ENCODE assay signal across 24 cellular contexts in the genomic region with DNA sequence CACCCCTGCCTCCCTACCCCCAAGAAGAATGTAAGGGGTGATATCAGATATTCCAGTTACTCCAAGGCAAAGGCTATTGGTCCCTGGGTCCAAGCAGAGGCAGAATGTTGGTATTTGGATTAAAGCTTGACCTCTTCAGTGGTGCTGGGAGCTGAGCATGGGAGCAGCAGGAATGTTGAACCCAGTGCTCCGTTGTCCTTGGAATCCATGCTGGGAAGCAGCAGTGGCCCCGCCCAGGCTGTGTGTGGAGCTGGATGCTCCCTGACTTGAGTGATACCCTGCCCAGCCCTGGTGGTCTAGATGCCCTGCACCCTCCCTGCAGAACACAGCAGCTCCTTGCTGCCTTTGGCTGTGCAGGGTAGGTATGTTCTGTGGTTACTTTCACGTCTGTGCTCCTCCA.
"Had no signal": no experiment of that assay in that cellular context is flagged by ENCODE, and none has a peak within 500 bp of the region (broad histone marks: within the 10 kb centered on the region; RNA-seq: fewer than 3 reads in every experiment).

No MANE protein-coding gene starts in this region.

- DNase-seq: activated CD4-positive, alpha-beta memory T cell treated with anti-CD3 and anti-CD28 coated beads, Interleukin-2, amount 10 ng/mL, durations not matched to agents 7 days and 5 days; activated CD4-positive, alpha-beta T cell treated with anti-CD3 and anti-CD28 coated beads, Interleukin-2, amount 10 ng/mL, durations not matched to agents 24 days and 14 days; activated effector memory CD4-positive, alpha-beta T cell treated with Interleukin-2 at 50 U/mL for 16 hours; activated naive CD4-positive, alpha-beta T cell treated with anti-CD3 and anti-CD28 coated beads for 36 hours; activated T-cell treated with anti-CD3 and anti-CD28 coated beads, Interleukin-2, amount 50 U/mL, for 72 hours; effector memory CD8-positive, alpha-beta T cell; left colon; lower lobe of right lung; mesendoderm; naive thymus-derived CD4-positive, alpha-beta T cell; retina; stimulated activated CD4-positive, alpha-beta T cell treated with anti-CD3 and anti-CD28 coated beads, Interleukin-12 subunit alpha, Interleukin-12 subunit beta, amount 100 ng/mL, for 4 hours; stimulated activated CD4-positive, alpha-beta T cell treated with anti-CD3 and anti-CD28 coated beads, Interleukin-4, amount 100 ng/mL, for 4 hours; SW 1271; upper lobe of left lung had no signal

- H3K4me3 ChIP-seq: cardiac muscle cell, esophagus muscularis mucosa, heart left ventricle, lower lobe of right lung, upper lobe of left lung had no signal

- H3K36me3 ChIP-seq: cardiac muscle cell had no signal

- H3K27ac Mint-ChIP-seq: activated CD4-positive, alpha-beta memory T cell treated with anti-CD3 and anti-CD28 coated beads, Interleukin-2, amount 10 ng/mL, durations not matched to agents 7 days and 5 days; activated CD4-positive, alpha-beta T cell treated with anti-CD3 and anti-CD28 coated beads, Interleukin-2, amount 10 ng/mL, durations not matched to agents 24 days and 14 days; activated naive CD4-positive, alpha-beta T cell treated with anti-CD3 and anti-CD28 coated beads for 36 hours; activated T-cell treated with anti-CD3 and anti-CD28 coated beads, Interleukin-2, amount 50 U/mL, for 72 hours; naive thymus-derived CD4-positive, alpha-beta T cell; progenitor cell of endocrine pancreas; stimulated activated naive CD8-positive, alpha-beta T cell treated with anti-CD3 and anti-CD28 coated beads, Interleukin-15, Interleukin-2, amounts not matched to agents 100 ng/mL and 50 ng/mL, for 24 hours had no signal

- H3K27ac ChIP-seq: cardiac muscle cell, esophagus muscularis mucosa, heart left ventricle, lower lobe of right lung, upper lobe of left lung, VCaP had no signal

- ATAC-seq: activated CD4-positive, CD25-positive, alpha-beta regulatory T cell treated with anti-CD3 and anti-CD28 coated beads, Interleukin-2, amount 50 U/mL, for 24 hours; activated T-cell treated with anti-CD3 and anti-CD28 coated beads, Interleukin-2, amount 50 U/mL, for 72 hours; effector memory CD8-positive, alpha-beta T cell; heart left ventricle; left colon; lower lobe of right lung; naive thymus-derived CD4-positive, alpha-beta T cell had no signal

- FAIRE-seq: colon, islet of Langerhans had no signal

- H3K27me3 Mint-ChIP-seq: progenitor cell of endocrine pancreas had no signal

- H3K4me3 Mint-ChIP-seq: activated CD4-positive, alpha-beta memory T cell treated with anti-CD3 and anti-CD28 coated beads, Interleukin-2, amount 10 ng/mL, durations not matched to agents 7 days and 5 days; activated CD4-positive, alpha-beta T cell treated with anti-CD3 and anti-CD28 coated beads, Interleukin-2, amount 10 ng/mL, durations not matched to agents 24 days and 14 days; activated naive CD4-positive, alpha-beta T cell treated with anti-CD3 and anti-CD28 coated beads for 36 hours; activated T-cell treated with anti-CD3 and anti-CD28 coated beads, Interleukin-2, amount 50 U/mL, for 72 hours; effector memory CD8-positive, alpha-beta T cell; naive thymus-derived CD4-positive, alpha-beta T cell; stimulated activated naive CD8-positive, alpha-beta T cell treated with anti-CD3 and anti-CD28 coated beads, Interleukin-15, Interleukin-2, amounts not matched to agents 100 ng/mL and 50 ng/mL, for 24 hours had no signal

- H3K36me3 Mint-ChIP-seq: naive thymus-derived CD4-positive, alpha-beta T cell had no signal

- H3K27me3 ChIP-seq: cardiac muscle cell, esophagus muscularis mucosa, heart left ventricle, upper lobe of left lung had no signal

- H3K9me3 Mint-ChIP-seq: activated CD4-positive, alpha-beta memory T cell treated with anti-CD3 and anti-CD28 coated beads, Interleukin-2, amount 10 ng/mL, durations not matched to agents 7 days and 5 days; activated CD4-positive, alpha-beta T cell treated with anti-CD3 and anti-CD28 coated beads, Interleukin-2, amount 10 ng/mL, durations not matched to agents 24 days and 14 days; activated naive CD4-positive, alpha-beta T cell treated with anti-CD3 and anti-CD28 coated beads for 36 hours; activated T-cell treated with anti-CD3 and anti-CD28 coated beads, Interleukin-2, amount 50 U/mL, for 72 hours; effector memory CD8-positive, alpha-beta T cell; naive thymus-derived CD4-positive, alpha-beta T cell; stimulated activated naive CD8-positive, alpha-beta T cell treated with anti-CD3 and anti-CD28 coated beads, Interleukin-15, Interleukin-2, amounts not matched to agents 100 ng/mL and 50 ng/mL, for 24 hours had no signal

- H3K9me3 ChIP-seq: esophagus muscularis mucosa, heart left ventricle, lower lobe of right lung, upper lobe of left lung had no signal
